Comparison of ENCODE assay signal across 16 cellular contexts in genomic region chr2:102046135-102046901, GRCh38. TPM values are rescaled to one million over a fixed set of nuclear protein-coding genes. Genes with fewer than 3 reads are reported as not detected.
DNase-seq lines count a peak whose midpoint lies in the region; ATAC-seq and TF ChIP-seq lines count a peak whose summit lies in the region.
"Had no signal": no experiment of that assay in that cellular context is flagged by ENCODE, and none has a peak within 500 bp of the region (broad histone marks: within the 10 kb centered on the region; RNA-seq: fewer than 3 reads in every experiment).

No MANE protein-coding gene starts in this region.

- DNase-seq in EH (ENCODE audit: low read depth), result peak; percentile 82
- DNase-seq in astrocyte of the spinal cord (ENCODE audit: low read depth, low spot score), result peak; percentile 65
- peak; percentile 67 for DNase-seq in foreskin melanocyte
- DNase-seq in osteocyte (ENCODE audit: extremely low spot score, unreplicated experiment), result no peak
- DNase-seq in gastrocnemius medialis, result no peak
- DNase-seq: activated gamma-delta T cell, aorta, Calu3, mucosa of descending colon, NCI-H2081, NCI-H524 treated with DMSO at 0.1 percent for 48 hours, WERI-Rb-1 had no signal

- peaks cover 4% of the 10 kb centered on the region for H3K27me3 Mint-ChIP-seq in osteocyte (ENCODE audit: unreplicated experiment)

- intact Hi-C loops in gastrocnemius medialis (cut with DNase I; ENCODE audit: low total_unique reads), result no loop called here

- peaks cover 59% of the 10 kb centered on the region for H3K4me1 Mint-ChIP-seq in osteocyte (ENCODE audit: unreplicated experiment)

- in situ Hi-C loops in astrocyte of the spinal cord (cut with HindIII; ENCODE audit: low sequenced_read_pairs), result no loop called here
- in situ Hi-C loops in gastrocnemius medialis (cut with MboI; ENCODE audit: low sequenced_read_pairs in 4 of 4), result no loop called here

- no peaks in the 10 kb centered on the region for H3K27me3 ChIP-seq in gastrocnemius medialis

- H3K36me3 ChIP-seq in gastrocnemius medialis, result no peaks in the 10 kb centered on the region
- H3K36me3 ChIP-seq: WERI-Rb-1 had no signal

- peaks cover 20 to 27% of the 10 kb centered on the region in 2 donors for H3K4me1 ChIP-seq in gastrocnemius medialis

- TF ChIP-seq POLR2A in gastrocnemius medialis (IDR thresholded peaks at IDR 0.05), result no peak

- H3K36me3 Mint-ChIP-seq in osteocyte (ENCODE audit: unreplicated experiment), result no peaks in the 10 kb centered on the region

- peak overlapping the region in 2 of 4 donors; percentile 16 to 27 for H3K27ac ChIP-seq in gastrocnemius medialis
- H3K27ac ChIP-seq: WERI-Rb-1 had no signal

- no peaks in the 10 kb centered on the region for H3K9me3 Mint-ChIP-seq in osteocyte (ENCODE audit: unreplicated experiment)

- TF ChIP-seq CTCF in astrocyte of the spinal cord (IDR thresholded peaks at IDR 0.05; ENCODE audit: low read depth, low read length) (no peak), osteocyte (IDR thresholded peaks at IDR 0.05) (no peak), gastrocnemius medialis (IDR thresholded peaks at IDR 0.05 in 4 of 5, conservative IDR thresholded peaks at IDR 0.05 in 1 of 5) (no peak)

- H3K4me3 Mint-ChIP-seq in osteocyte (ENCODE audit: unreplicated experiment), result no peak overlapping the region

- H3K27ac Mint-ChIP-seq in osteocyte (ENCODE audit: unreplicated experiment), result peak overlapping the region; percentile 65

- H3K9me3 ChIP-seq in gastrocnemius medialis, result no peaks in the 10 kb centered on the region
- H3K9me3 ChIP-seq: mucosa of descending colon had no signal

- H3K4me3 ChIP-seq in astrocyte of the spinal cord (ENCODE audit: low read depth, low read length), result no peak overlapping the region
- no peak overlapping the region for H3K4me3 ChIP-seq in gastrocnemius medialis
- H3K4me3 ChIP-seq: mucosa of descending colon had no signal

- no peak for ATAC-seq in GM21786 (IDR thresholded peaks at IDR 0.05; ENCODE audit: unreplicated experiment)
- no peak for ATAC-seq in gastrocnemius medialis
- ATAC-seq in GM21515 (IDR thresholded peaks at IDR 0.05; ENCODE audit: unreplicated experiment), result no peak
- no peak for ATAC-seq in GM19324 (IDR thresholded peaks at IDR 0.05; ENCODE audit: low FRiP score, unreplicated experiment)
- ATAC-seq: mucosa of descending colon had no signal

RNA-seq across cellular contexts. Expression of gene IL1R2, which starts 54.6 kb away (rescaled TPM):
- total RNA-seq in osteocyte (not detected in 2 replicates), gastrocnemius medialis (10 to 100 TPM in 1 of 4 donors, 1 to 10 TPM in 3; 2.1 to 13.1 (median 5.8) TPM)
- total RNA-seq: Calu3, frontal cortex had no signal

Comparison
In these comparisons a context has a peak if more than half of its experiments do, and no peak if none do; other contexts are left out.
1. DNase-seq: peak in EH (single experiment), astrocyte of the spinal cord (single experiment) and foreskin melanocyte (single experiment); none in osteocyte (single experiment) and gastrocnemius medialis (0 of 2).